ENCODE assay signal across 22 cellular contexts in the genomic region with DNA sequence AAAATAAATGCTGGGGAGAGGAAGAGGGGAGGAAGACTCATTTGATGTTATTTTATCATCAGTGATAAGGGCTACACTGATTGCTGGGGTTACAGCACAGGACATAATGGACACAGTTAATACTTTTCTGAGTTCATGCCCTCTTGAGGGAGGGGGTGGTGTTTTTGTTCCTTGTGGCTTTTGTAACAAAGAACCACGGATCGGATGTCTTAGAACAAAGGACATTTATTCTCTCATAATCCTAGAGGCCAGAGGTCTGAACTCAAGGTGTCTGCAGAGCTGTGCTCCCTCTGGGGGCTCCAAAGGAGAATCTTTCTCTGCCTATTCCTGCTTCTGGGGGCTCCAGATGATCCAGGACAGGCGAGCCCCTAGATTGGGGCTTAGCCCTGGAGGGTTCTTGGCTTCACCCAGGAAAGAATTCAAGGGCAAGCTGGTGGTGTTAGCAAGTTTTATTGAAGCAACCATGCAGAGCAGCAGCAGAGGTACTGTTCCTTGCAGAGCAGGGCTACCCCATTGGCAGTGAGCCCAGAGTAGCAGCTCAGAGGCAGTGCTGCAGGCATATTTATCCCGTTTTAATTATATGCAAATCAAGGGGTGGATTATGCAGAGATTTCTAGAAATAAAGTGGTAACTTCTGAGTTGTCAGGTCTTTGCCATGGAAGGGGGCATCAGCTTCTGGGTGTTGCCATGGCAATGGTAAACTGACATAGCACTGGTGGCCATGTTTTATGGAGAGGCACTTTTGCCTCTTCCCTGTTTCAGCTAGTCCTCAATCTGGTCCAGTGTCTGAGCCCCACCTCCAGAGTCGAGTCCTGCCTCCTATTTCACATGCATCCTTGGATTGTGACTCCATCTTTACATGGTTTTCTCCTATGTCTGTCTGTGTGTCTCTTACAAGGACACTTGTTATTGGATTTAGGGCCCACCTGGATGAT. TPM values are rescaled to one million over a fixed set of nuclear protein-coding genes. Genes with fewer than 3 reads are reported as not detected.
DNase-seq lines count a peak whose midpoint lies in the region; ATAC-seq and TF ChIP-seq lines count a peak whose summit lies in the region.
"Had no signal": no experiment of that assay in that cellular context is flagged by ENCODE, and none has a peak within 500 bp of the region (broad histone marks: within the 10 kb centered on the region; RNA-seq: fewer than 3 reads in every experiment).

No MANE protein-coding gene starts in this region.

- H4K5ac ChIP-seq in mesendoderm (ENCODE audit: low read length), result no peak overlapping the region

- H3K27ac ChIP-seq in testis (no peak overlapping the region), mesendoderm (ENCODE audit: low read depth, low read length) (no peak overlapping the region)
- H3K27ac ChIP-seq: hepatocyte, SJCRH30, thoracic aorta had no signal

- H3K27me3 Mint-ChIP-seq in natural killer cell (ENCODE audit: low read depth in 2 of 2), result no peaks in the 10 kb centered on the region
- no peaks in the 10 kb centered on the region for H3K27me3 Mint-ChIP-seq in natural killer cell treated with Interleukin-12 subunit alpha and Interleukin-12 subunit beta and Interleukin-15 and Interleukin-18, amount 100 ng/mL, for 72 hours
- H3K27me3 Mint-ChIP-seq in activated T-helper 1 cell treated with anti-CD3 and anti-CD28 coated beads, Interleukin-12 subunit alpha, Interleukin-12 subunit beta, Interleukin-2, Interleukin-4 antibody, amounts not matched to agents 30 ng/mL and 10 ng/mL and 1 ng/mL, durations not matched to agents 14 hours and 24 hours and 36 hours (ENCODE audit: insufficient read depth), result no peaks in the 10 kb centered on the region
- H3K27me3 Mint-ChIP-seq: activated CD4-positive, alpha-beta memory T cell treated with anti-CD3 and anti-CD28 coated beads, Interleukin-2, amount 10 ng/mL, durations not matched to agents 7 days and 5 days; dendritic cell treated with granulocyte-macrophage colony-stimulating factor and Interleukin-4, amounts not matched to agents 40 ng/mL and 50 ng/mL, for 4 days had no signal

- H2BK5ac ChIP-seq in mesendoderm (ENCODE audit: low read length), result no peak overlapping the region

- WGBS in testis, 2 donors, result 46 to 63% methylated on average over 5 of the region's 5 CpGs
- WGBS in mesendoderm (ENCODE audit: extremely low coverage, insufficient coverage, low lambda C conversion rate), result no CpG with 5 or more reads among the region's 5 CpGs

- H3K9me3 ChIP-seq in testis, result no peaks in the 10 kb centered on the region
- H3K9me3 ChIP-seq: SJCRH30, thoracic aorta had no signal

- TF ChIP-seq POLR2A in testis (IDR thresholded peaks at IDR 0.05), result no peak

- no peak overlapping the region for H3K4me3 Mint-ChIP-seq in natural killer cell
- no peak overlapping the region for H3K4me3 Mint-ChIP-seq in natural killer cell treated with Interleukin-12 subunit alpha and Interleukin-12 subunit beta and Interleukin-15 and Interleukin-18, amount 100 ng/mL, for 72 hours
- no peak overlapping the region for H3K4me3 Mint-ChIP-seq in activated T-helper 1 cell treated with anti-CD3 and anti-CD28 coated beads, Interleukin-12 subunit alpha, Interleukin-12 subunit beta, Interleukin-2, Interleukin-4 antibody, amounts not matched to agents 30 ng/mL and 10 ng/mL and 1 ng/mL, durations not matched to agents 14 hours and 24 hours and 36 hours
- H3K4me3 Mint-ChIP-seq: activated CD4-positive, alpha-beta memory T cell treated with anti-CD3 and anti-CD28 coated beads, Interleukin-2, amount 10 ng/mL, durations not matched to agents 7 days and 5 days; dendritic cell treated with granulocyte-macrophage colony-stimulating factor and Interleukin-4, amounts not matched to agents 40 ng/mL and 50 ng/mL, for 4 days; T-helper 2 cell treated with Interferon-gamma antibody and Interleukin-4, amounts not matched to agents 5 μg/mL and 100 μg/mL, for 36 hours had no signal

- H3K36me3 Mint-ChIP-seq in natural killer cell, result no peaks in the 10 kb centered on the region
- H3K36me3 Mint-ChIP-seq in natural killer cell treated with Interleukin-12 subunit alpha and Interleukin-12 subunit beta and Interleukin-15 and Interleukin-18, amount 100 ng/mL, for 72 hours, result peaks cover 30% of the 10 kb centered on the region
- peaks cover 52% of the 10 kb centered on the region for H3K36me3 Mint-ChIP-seq in activated T-helper 1 cell treated with anti-CD3 and anti-CD28 coated beads, Interleukin-12 subunit alpha, Interleukin-12 subunit beta, Interleukin-2, Interleukin-4 antibody, amounts not matched to agents 30 ng/mL and 10 ng/mL and 1 ng/mL, durations not matched to agents 14 hours and 24 hours and 36 hours (ENCODE audit: low read depth)

- no peaks in the 10 kb centered on the region for H3K79me1 ChIP-seq in mesendoderm (ENCODE audit: low read length)

- no peak overlapping the region for H3K18ac ChIP-seq in mesendoderm (ENCODE audit: low read length)

- TF ChIP-seq CTCF in natural killer cell (IDR thresholded peaks at IDR 0.05) (no peak), testis (IDR thresholded peaks at IDR 0.05) (no peak)

- H3K4ac ChIP-seq in mesendoderm (ENCODE audit: low read depth, low read length), result no peak overlapping the region

- no peak overlapping the region for H2BK120ac ChIP-seq in mesendoderm (ENCODE audit: low read depth, low read length)

- intact Hi-C loops in natural killer cell (cut with micrococcal nuclease), result no loop called here
- intact Hi-C loops in activated T-helper 1 cell treated with anti-CD3 and anti-CD28 coated beads, Interleukin-12 subunit alpha, Interleukin-12 subunit beta, Interleukin-2, Interleukin-4 antibody, amounts not matched to agents 30 ng/mL and 10 ng/mL and 1 ng/mL, durations not matched to agents 14 hours and 24 hours and 36 hours (cut with micrococcal nuclease), result no loop called here
- intact Hi-C loops in testis (cut with DNase I; ENCODE audit: low total_unique reads), result no loop called here

- H3K36me3 ChIP-seq in testis (ENCODE audit: low read depth, missing control alignments), result no peaks in the 10 kb centered on the region
- no peaks in the 10 kb centered on the region for H3K36me3 ChIP-seq in mesendoderm (ENCODE audit: control insufficient read depth, insufficient read depth, low read length)
- H3K36me3 ChIP-seq: SJCRH30, thoracic aorta had no signal

- no peak overlapping the region for H3K4me2 ChIP-seq in mesendoderm (ENCODE audit: low read length)
- H3K4me2 ChIP-seq: hepatocyte had no signal

- no peaks in the 10 kb centered on the region for H3K79me2 ChIP-seq in mesendoderm (ENCODE audit: control insufficient read depth, insufficient read depth, low read length)
- H3K79me2 ChIP-seq: hepatocyte had no signal

- no peak overlapping the region for H4K8ac ChIP-seq in mesendoderm (ENCODE audit: low read depth, low read length)

- DNase-seq in natural killer cell (no peak), testis (peak; percentile 67), mesendoderm (no peak), T-helper 2 cell (no peak)
- no peak for DNase-seq in natural killer cell treated with Interleukin-12 subunit alpha and Interleukin-12 subunit beta and Interleukin-15 and Interleukin-18, amount 100 ng/mL, for 72 hours (ENCODE audit: low spot score)
- no peak for DNase-seq in activated T-helper 1 cell treated with anti-CD3 and anti-CD28 coated beads, Interleukin-12 subunit alpha, Interleukin-12 subunit beta, Interleukin-2, Interleukin-4 antibody, amounts not matched to agents 30 ng/mL and 10 ng/mL and 1 ng/mL, durations not matched to agents 14 hours and 24 hours and 36 hours (ENCODE audit: low spot score)
- DNase-seq: activated CD4-positive, alpha-beta memory T cell treated with anti-CD3 and anti-CD28 coated beads, Interleukin-2, amount 10 ng/mL, durations not matched to agents 7 days and 5 days; DMS79; IMR-90; NCI-H1694 treated with DMSO at 0.1 percent for 48 hours; NCI-H2227 treated with DMSO at 0.1 percent for 48 hours; NCI-H82; PC-3; right cardiac atrium; SJCRH30 had no signal

- no peaks in the 10 kb centered on the region for H3K4me1 ChIP-seq in testis
- no peaks in the 10 kb centered on the region for H3K4me1 ChIP-seq in mesendoderm (ENCODE audit: control insufficient read depth, low read depth, low read length)
- H3K4me1 ChIP-seq: SJCRH30 had no signal

- no peak overlapping the region for H2BK15ac ChIP-seq in mesendoderm (replicated peaks; ENCODE audit: low read depth)

- no peak for ATAC-seq in natural killer cell
- no peak for ATAC-seq in natural killer cell treated with Interleukin-12 subunit alpha and Interleukin-12 subunit beta and Interleukin-15 and Interleukin-18, amount 100 ng/mL, for 72 hours
- ATAC-seq: PC-3, right cardiac atrium had no signal

- no peaks in the 10 kb centered on the region for H3K9me3 Mint-ChIP-seq in natural killer cell
- no peaks in the 10 kb centered on the region for H3K9me3 Mint-ChIP-seq in natural killer cell treated with Interleukin-12 subunit alpha and Interleukin-12 subunit beta and Interleukin-15 and Interleukin-18, amount 100 ng/mL, for 72 hours
- H3K9me3 Mint-ChIP-seq in activated T-helper 1 cell treated with anti-CD3 and anti-CD28 coated beads, Interleukin-12 subunit alpha, Interleukin-12 subunit beta, Interleukin-2, Interleukin-4 antibody, amounts not matched to agents 30 ng/mL and 10 ng/mL and 1 ng/mL, durations not matched to agents 14 hours and 24 hours and 36 hours, result peaks cover 11% of the 10 kb centered on the region

- H2AK5ac ChIP-seq in mesendoderm (ENCODE audit: low read length), result no peak overlapping the region

- H3K27me3 ChIP-seq in testis, result no peaks in the 10 kb centered on the region
- no peaks in the 10 kb centered on the region for H3K27me3 ChIP-seq in mesendoderm (ENCODE audit: insufficient read depth, low read length, poor library complexity)
- H3K27me3 ChIP-seq: hepatocyte, SJCRH30 had no signal

- H3K4me3 ChIP-seq in testis (no peak overlapping the region), mesendoderm (ENCODE audit: low read length) (no peak overlapping the region)
- H3K4me3 ChIP-seq: hepatocyte, SJCRH30, thoracic aorta had no signal

- no peak overlapping the region for H3K56ac ChIP-seq in mesendoderm (ENCODE audit: low read length)

- H3K9ac ChIP-seq in mesendoderm (ENCODE audit: low read length), result no peak overlapping the region

- H3K23ac ChIP-seq in mesendoderm (ENCODE audit: low read length), result no peak overlapping the region

- peaks cover 48 to 79% of the 10 kb centered on the region in 2 donors for H3K4me1 Mint-ChIP-seq in natural killer cell
- H3K4me1 Mint-ChIP-seq in natural killer cell treated with Interleukin-12 subunit alpha and Interleukin-12 subunit beta and Interleukin-15 and Interleukin-18, amount 100 ng/mL, for 72 hours (ENCODE audit: low read depth in 2 of 2), result peaks cover 48 to 52% of the 10 kb centered on the region in 2 donors
- peaks cover 47% of the 10 kb centered on the region for H3K4me1 Mint-ChIP-seq in activated T-helper 1 cell treated with anti-CD3 and anti-CD28 coated beads, Interleukin-12 subunit alpha, Interleukin-12 subunit beta, Interleukin-2, Interleukin-4 antibody, amounts not matched to agents 30 ng/mL and 10 ng/mL and 1 ng/mL, durations not matched to agents 14 hours and 24 hours and 36 hours (ENCODE audit: low read depth)

- peak overlapping the region; percentile 71 to 72 for H3K27ac Mint-ChIP-seq in natural killer cell
- H3K27ac Mint-ChIP-seq in natural killer cell treated with Interleukin-12 subunit alpha and Interleukin-12 subunit beta and Interleukin-15 and Interleukin-18, amount 100 ng/mL, for 72 hours, result peak overlapping the region in 1 of 2 donors; percentile 33
- H3K27ac Mint-ChIP-seq in activated T-helper 1 cell treated with anti-CD3 and anti-CD28 coated beads, Interleukin-12 subunit alpha, Interleukin-12 subunit beta, Interleukin-2, Interleukin-4 antibody, amounts not matched to agents 30 ng/mL and 10 ng/mL and 1 ng/mL, durations not matched to agents 14 hours and 24 hours and 36 hours, result peak overlapping the region; percentile 44
- H3K27ac Mint-ChIP-seq: activated CD4-positive, alpha-beta memory T cell treated with anti-CD3 and anti-CD28 coated beads, Interleukin-2, amount 10 ng/mL, durations not matched to agents 7 days and 5 days; dendritic cell treated with granulocyte-macrophage colony-stimulating factor and Interleukin-4, amounts not matched to agents 40 ng/mL and 50 ng/mL, for 4 days had no signal

RNA-seq across cellular contexts. Expression of a gene that starts 18.0 kb away (rescaled TPM):
- 100 to 1,000 TPM; 141 to 167 (median 164) TPM for total RNA-seq in natural killer cell
- 100 to 1,000 TPM; 166 to 167 TPM for total RNA-seq in natural killer cell treated with Interleukin-12 subunit alpha and Interleukin-12 subunit beta and Interleukin-15 and Interleukin-18, amount 100 ng/mL, for 72 hours
- 86.8 and 90.4 TPM in 2 replicates for total RNA-seq in activated T-helper 1 cell treated with anti-CD3 and anti-CD28 coated beads, Interleukin-12 subunit alpha, Interleukin-12 subunit beta, Interleukin-2, Interleukin-4 antibody, amounts not matched to agents 30 ng/mL and 10 ng/mL and 1 ng/mL, durations not matched to agents 14 hours and 24 hours and 36 hours
- 1 to 10 TPM; 1.1 to 4.5 TPM for total RNA-seq in testis
- polyA plus RNA-seq in testis (ENCODE audit: insufficient read depth, low read depth, low replicate concordance), result 8.9 TPM
- polyA plus RNA-seq in mesendoderm (2013, experiment 1 of 2), result 1.0 TPM
- polyA plus RNA-seq in mesendoderm (2013, experiment 2 of 2), result 0.92 TPM
- total RNA-seq: fibroblast of villous mesenchyme, IMR-90, osteocyte, SJCRH30 had no signal
- polyA plus RNA-seq: AG04450, hepatocyte, IMR-90 had no signal

RNA-seq across cellular contexts. Expression of a gene that starts 23.2 kb away (rescaled TPM):
- 10 to 100 TPM; 14.6 to 20.1 (median 15.3) TPM for total RNA-seq in natural killer cell
- 10 to 100 TPM; 15.2 to 17.8 TPM for total RNA-seq in natural killer cell treated with Interleukin-12 subunit alpha and Interleukin-12 subunit beta and Interleukin-15 and Interleukin-18, amount 100 ng/mL, for 72 hours
- 15.0 and 15.6 TPM in 2 replicates for total RNA-seq in activated T-helper 1 cell treated with anti-CD3 and anti-CD28 coated beads, Interleukin-12 subunit alpha, Interleukin-12 subunit beta, Interleukin-2, Interleukin-4 antibody, amounts not matched to agents 30 ng/mL and 10 ng/mL and 1 ng/mL, durations not matched to agents 14 hours and 24 hours and 36 hours
- 1 to 10 TPM; 7.4 to 7.5 TPM for total RNA-seq in testis
- polyA plus RNA-seq in testis (ENCODE audit: insufficient read depth, low read depth, low replicate concordance), result 12.8 TPM
- polyA plus RNA-seq in mesendoderm (2013, experiment 1 of 2), result 39.0 TPM
- polyA plus RNA-seq in mesendoderm (2013, experiment 2 of 2), result 41.0 TPM
- total RNA-seq: osteocyte, SJCRH30 had no signal
- polyA plus RNA-seq: AG04450 had no signal

RNA-seq across cellular contexts. Expression of a gene that starts 51.0 kb away (rescaled TPM):
- 1 to 10 TPM; 1.0 to 5.2 (median 3.3) TPM for total RNA-seq in natural killer cell
- total RNA-seq in natural killer cell treated with Interleukin-12 subunit alpha and Interleukin-12 subunit beta and Interleukin-15 and Interleukin-18, amount 100 ng/mL, for 72 hours, result 10 to 100 TPM; 44.8 to 76.5 TPM
- 61.2 and 62.0 TPM in 2 replicates for total RNA-seq in activated T-helper 1 cell treated with anti-CD3 and anti-CD28 coated beads, Interleukin-12 subunit alpha, Interleukin-12 subunit beta, Interleukin-2, Interleukin-4 antibody, amounts not matched to agents 30 ng/mL and 10 ng/mL and 1 ng/mL, durations not matched to agents 14 hours and 24 hours and 36 hours
- total RNA-seq in testis, result 10 to 100 TPM; 60.4 to 62.7 TPM
- polyA plus RNA-seq in testis (ENCODE audit: insufficient read depth, low read depth, low replicate concordance), result 65.8 TPM
- polyA plus RNA-seq in mesendoderm (2013, experiment 1 of 2), result 135 TPM
- 134 TPM for polyA plus RNA-seq in mesendoderm (2013, experiment 2 of 2)

RNA-seq across cellular contexts. Expression of a gene that starts 53.1 kb away (rescaled TPM):
- total RNA-seq in natural killer cell, result 10 to 100 TPM; 66.1 to 78.0 (median 76.9) TPM
- total RNA-seq in natural killer cell treated with Interleukin-12 subunit alpha and Interleukin-12 subunit beta and Interleukin-15 and Interleukin-18, amount 100 ng/mL, for 72 hours, result 10 to 100 TPM; 67.4 to 70.4 TPM
- total RNA-seq in activated T-helper 1 cell treated with anti-CD3 and anti-CD28 coated beads, Interleukin-12 subunit alpha, Interleukin-12 subunit beta, Interleukin-2, Interleukin-4 antibody, amounts not matched to agents 30 ng/mL and 10 ng/mL and 1 ng/mL, durations not matched to agents 14 hours and 24 hours and 36 hours, result 106 and 108 TPM in 2 replicates
- total RNA-seq in testis, result 10 to 100 TPM; 61.8 to 87.1 TPM
- polyA plus RNA-seq in testis (ENCODE audit: insufficient read depth, low read depth, low replicate concordance), result 105 TPM
- 41.2 TPM for polyA plus RNA-seq in mesendoderm (2013, experiment 1 of 2)
- polyA plus RNA-seq in mesendoderm (2013, experiment 2 of 2), result 40.0 TPM

Comparison
In these comparisons a context has a peak if more than half of its experiments do, and no peak if none do; other contexts are left out.
1. RNA of a gene that starts 18.0 kb away (total RNA-seq): 166 to 167 TPM in natural killer cell treated with Interleukin-12 subunit alpha and Interleukin-12 subunit beta and Interleukin-15 and Interleukin-18, amount 100 ng/mL, for 72 hours, 141 to 167 TPM in natural killer cell and 86.8 to 90.4 TPM in activated T-helper 1 cell treated with anti-CD3 and anti-CD28 coated beads, Interleukin-12 subunit alpha, Interleukin-12 subunit beta, Interleukin-2, Interleukin-4 antibody, amounts not matched to agents 30 ng/mL and 10 ng/mL and 1 ng/mL, durations not matched to agents 14 hours and 24 hours and 36 hours; 1.1 to 4.5 TPM in testis; every median in the first group is over 10 times any median in the second.